Comparison of ENCODE assay signal across 20 cellular contexts in genomic region chr14:54867011-54867410, GRCh38. TPM values are rescaled to one million over a fixed set of nuclear protein-coding genes. Genes with fewer than 3 reads are reported as not detected.
DNase-seq lines count a peak whose midpoint lies in the region; ATAC-seq and TF ChIP-seq lines count a peak whose summit lies in the region.
"Had no signal": no experiment of that assay in that cellular context is flagged by ENCODE, and none has a peak within 500 bp of the region (broad histone marks: within the 10 kb centered on the region; RNA-seq: fewer than 3 reads in every experiment).

No MANE protein-coding gene starts in this region.

- ATAC-seq in heart right ventricle = no peak
- ATAC-seq in HG02642 (IDR thresholded peaks at IDR 0.05; ENCODE audit: poor library complexity, unreplicated experiment) = no peak
- no peak for ATAC-seq in stimulated activated naive B cell treated with anti-CD40 and anti-IgM and Interleukin-4, amounts not matched to agents 10 μg/mL and 1 μg/mL and 100 μg/mL, for 72 hours (replicated peaks)

- no peak overlapping the region for H3K23ac ChIP-seq in mesenchymal stem cell (ENCODE audit: low read length in 2 of 2)

- no peak overlapping the region for H3K18ac ChIP-seq in mesenchymal stem cell (ENCODE audit: low read depth in 1 of 2, low read length in 2 of 2)

- no peak overlapping the region for H2BK12ac ChIP-seq in mesenchymal stem cell (ENCODE audit: low read length in 2 of 2)

- H3K27ac ChIP-seq in left ventricle myocardium inferior (replicated peaks) (peak overlapping the region; percentile 27), heart right ventricle (no peak overlapping the region), mesenchymal stem cell (ENCODE audit: low read length, poor library complexity, severe bottlenecking) (no peak overlapping the region), substantia nigra (ENCODE audit: low read depth, low read length, poor library complexity, severe bottlenecking) (no peak overlapping the region)
- H3K27ac ChIP-seq: BLaER1 treated with 17β-estradiol and CSF1 and Interleukin-3, amounts not matched to agents 10 nM and 100 nM; HL-60; SJCRH30; skin epidermis had no signal

- peaks cover 0 to 4% of the 10 kb centered on the region in 2 donors for H3K36me3 Mint-ChIP-seq in stimulated activated naive B cell treated with anti-CD40 and anti-IgM and Interleukin-4, amounts not matched to agents 10 μg/mL and 1 μg/mL and 100 μg/mL, for 72 hours

- no peak overlapping the region for H2AK5ac ChIP-seq in mesenchymal stem cell (ENCODE audit: low read length, severe bottlenecking)

- peaks cover 45% of the 10 kb centered on the region for H3K4me1 ChIP-seq in left ventricle myocardium inferior
- H3K4me1 ChIP-seq in heart right ventricle = peaks cover 0 to 43% (median 18%) of the 10 kb centered on the region in 9 donors
- H3K4me1 ChIP-seq in mesenchymal stem cell (ENCODE audit: control insufficient read depth, insufficient read depth, low read depth, low read length) = no peaks in the 10 kb centered on the region

- intact Hi-C loops in left ventricle myocardium inferior (cut with micrococcal nuclease) (no loop called here), heart right ventricle (cut with DNase I) (no loop called here)

- no peaks in the 10 kb centered on the region for H3K9me3 ChIP-seq in left ventricle myocardium inferior (replicated peaks)
- no peaks in the 10 kb centered on the region for H3K9me3 ChIP-seq in heart right ventricle
- H3K9me3 ChIP-seq in mesenchymal stem cell (ENCODE audit: control insufficient read depth, low read length) = no peaks in the 10 kb centered on the region
- H3K9me3 ChIP-seq: SJCRH30 had no signal

- H2AFZ ChIP-seq in mesenchymal stem cell (ENCODE audit: low read depth, low read length) = no peak overlapping the region

- H3K14ac ChIP-seq in mesenchymal stem cell (ENCODE audit: low read length in 2 of 2) = no peak overlapping the region

- no peak overlapping the region for H3K27ac Mint-ChIP-seq in stimulated activated naive B cell treated with anti-CD40 and anti-IgM and Interleukin-4, amounts not matched to agents 10 μg/mL and 1 μg/mL and 100 μg/mL, for 72 hours
- H3K27ac Mint-ChIP-seq: activated naive CD4-positive, alpha-beta T cell treated with anti-CD3 and anti-CD28 coated beads, Interleukin-2, amount 10 ng/mL, durations not matched to agents 7 days and 5 days had no signal

- WGBS in heart right ventricle, 2 donors = 41 to 75% methylated on average over 3 of the region's 3 CpGs
- WGBS in mesenchymal stem cell = 59% methylated on average over 3 of the region's 3 CpGs

- H3K4me2 ChIP-seq in mesenchymal stem cell (ENCODE audit: low read length, poor library complexity, severe bottlenecking) = no peak overlapping the region

- no peak overlapping the region for H3K4me3 Mint-ChIP-seq in stimulated activated naive B cell treated with anti-CD40 and anti-IgM and Interleukin-4, amounts not matched to agents 10 μg/mL and 1 μg/mL and 100 μg/mL, for 72 hours
- H3K4me3 Mint-ChIP-seq: activated naive CD4-positive, alpha-beta T cell treated with anti-CD3 and anti-CD28 coated beads, Interleukin-2, amount 10 ng/mL, durations not matched to agents 7 days and 5 days had no signal

- no peak for DNase-seq in left ventricle myocardium inferior
- DNase-seq in heart right ventricle = no peak
- DNase-seq in choroid plexus epithelial cell (ENCODE audit: low read depth) = peak; percentile 24
- peak; percentile 20 for DNase-seq in mesenchymal stem cell
- DNase-seq in substantia nigra (lab: John Stamatoyannopoulos, UW) = no peak
- DNase-seq in GDM1 (lab: John Stamatoyannopoulos, UW) = no peak
- no peak for DNase-seq in stimulated activated naive B cell treated with anti-CD40 and anti-IgM and Interleukin-4, amounts not matched to agents 10 μg/mL and 1 μg/mL and 100 μg/mL, for 72 hours
- DNase-seq: activated CD4-positive, alpha-beta T cell treated with anti-CD3 and anti-CD28 coated beads for 4 hours; activated naive CD4-positive, alpha-beta T cell treated with anti-CD3 and anti-CD28 coated beads, Interleukin-2, amount 10 ng/mL, durations not matched to agents 7 days and 5 days; activated T-cell treated with anti-CD3 and anti-CD28 coated beads, Interleukin-2, amount 50 U/mL, for 48 hours; Calu3; central memory CD4-positive, alpha-beta T cell; NCI-H1092 treated with DMSO at 0.1 percent for 48 hours; NCI-H187 treated with DMSO at 0.1 percent for 48 hours; NCI-H524 treated with DMSO at 0.1 percent for 48 hours; SJCRH30 had no signal

- H3K27me3 Mint-ChIP-seq in stimulated activated naive B cell treated with anti-CD40 and anti-IgM and Interleukin-4, amounts not matched to agents 10 μg/mL and 1 μg/mL and 100 μg/mL, for 72 hours = no peaks in the 10 kb centered on the region
- H3K27me3 Mint-ChIP-seq: activated naive CD4-positive, alpha-beta T cell treated with anti-CD3 and anti-CD28 coated beads, Interleukin-2, amount 10 ng/mL, durations not matched to agents 7 days and 5 days had no signal

- no peaks in the 10 kb centered on the region for H3K36me3 ChIP-seq in left ventricle myocardium inferior
- H3K36me3 ChIP-seq in heart right ventricle = no peaks in the 10 kb centered on the region
- H3K36me3 ChIP-seq in mesenchymal stem cell (ENCODE audit: control insufficient read depth in 1 of 2, insufficient read depth in 2 of 2, low read depth in 1 of 2, low read length in 2 of 2) = no peaks in the 10 kb centered on the region
- H3K36me3 ChIP-seq: SJCRH30 had no signal

- no peak overlapping the region for H2BK15ac ChIP-seq in mesenchymal stem cell (ENCODE audit: low read depth, poor library complexity, severe bottlenecking)

- no peak overlapping the region for H2BK120ac ChIP-seq in mesenchymal stem cell (ENCODE audit: low read depth, low read length)

- no peaks in the 10 kb centered on the region for H3K79me1 ChIP-seq in mesenchymal stem cell (replicated peaks; ENCODE audit: low read length, poor library complexity, severe bottlenecking)

- no peak for TF ChIP-seq CTCF in left ventricle myocardium inferior (IDR thresholded peaks at IDR 0.05; ENCODE audit: borderline replicate concordance)
- TF ChIP-seq CTCF in heart right ventricle (IDR thresholded peaks at IDR 0.05) = no peak
- TF ChIP-seq CTCF in choroid plexus epithelial cell (conservative IDR thresholded peaks at IDR 0.05; ENCODE audit: low read depth, low read length) = no peak

- no peak overlapping the region for H3K4ac ChIP-seq in mesenchymal stem cell (ENCODE audit: low read depth in 1 of 2, low read length in 2 of 2)

- H3K27me3 ChIP-seq in left ventricle myocardium inferior (ENCODE audit: low read depth) (no peaks in the 10 kb centered on the region), heart right ventricle (no peaks in the 10 kb centered on the region), mesenchymal stem cell (ENCODE audit: control insufficient read depth in 1 of 2, insufficient read depth in 1 of 2, low read length in 2 of 2) (no peaks in the 10 kb centered on the region)
- H3K27me3 ChIP-seq: BLaER1 treated with 17β-estradiol and CSF1 and Interleukin-3, amounts not matched to agents 10 nM and 100 nM; SJCRH30 had no signal

- H2BK5ac ChIP-seq in mesenchymal stem cell (ENCODE audit: low read depth, low read length, poor library complexity, severe bottlenecking) = no peak overlapping the region

- no peak overlapping the region for H3K9ac ChIP-seq in mesenchymal stem cell (ENCODE audit: low read length)
- H3K9ac ChIP-seq: BLaER1 treated with 17β-estradiol and CSF1 and Interleukin-3, amounts not matched to agents 10 nM and 100 nM had no signal

- H4K91ac ChIP-seq in mesenchymal stem cell (ENCODE audit: low read length) = no peak overlapping the region

- H3K4me3 ChIP-seq in left ventricle myocardium inferior (no peak overlapping the region), heart right ventricle (no peak overlapping the region), choroid plexus epithelial cell (ENCODE audit: low read depth, low read length) (no peak overlapping the region), mesenchymal stem cell (ENCODE audit: insufficient read depth in 1 of 2, low read depth in 1 of 2, low read length in 2 of 2) (no peak overlapping the region)
- H3K4me3 ChIP-seq: BLaER1 treated with 17β-estradiol and CSF1 and Interleukin-3, amounts not matched to agents 10 nM and 100 nM; SJCRH30; skin epidermis had no signal

- H3K4me1 Mint-ChIP-seq in stimulated activated naive B cell treated with anti-CD40 and anti-IgM and Interleukin-4, amounts not matched to agents 10 μg/mL and 1 μg/mL and 100 μg/mL, for 72 hours = peaks cover 3 to 12% of the 10 kb centered on the region in 2 donors

- no peak overlapping the region for H4K8ac ChIP-seq in mesenchymal stem cell (ENCODE audit: low read length)

- no peaks in the 10 kb centered on the region for H3K9me3 Mint-ChIP-seq in stimulated activated naive B cell treated with anti-CD40 and anti-IgM and Interleukin-4, amounts not matched to agents 10 μg/mL and 1 μg/mL and 100 μg/mL, for 72 hours
- H3K9me3 Mint-ChIP-seq: activated naive CD4-positive, alpha-beta T cell treated with anti-CD3 and anti-CD28 coated beads, Interleukin-2, amount 10 ng/mL, durations not matched to agents 7 days and 5 days had no signal

RNA-seq across cellular contexts. Expression of gene GCH1, which starts 35.6 kb away (rescaled TPM):
- total RNA-seq in left ventricle myocardium inferior = 1.7 TPM
- 10 to 100 TPM in 1 of 10 donors, 1 to 10 TPM in 9; 1.0 to 11.0 (median 2.7) TPM for total RNA-seq in heart right ventricle
- 1 to 10 TPM; 2.3 to 3.3 TPM for polyA plus RNA-seq in heart right ventricle
- polyA plus RNA-seq in mesenchymal stem cell (2013, experiment 1 of 2) = 3.6 TPM
- 4.0 TPM for polyA plus RNA-seq in mesenchymal stem cell (2013, experiment 2 of 2)

Comparison
In these comparisons a context has a peak if more than half of its experiments do, and no peak if none do; other contexts are left out.
1. DNase-seq: peak in choroid plexus epithelial cell (single experiment) and mesenchymal stem cell (single experiment); none in left ventricle myocardium inferior (single experiment), heart right ventricle (0 of 2), substantia nigra (0 of 49), GDM1 (single experiment) and stimulated activated naive B cell treated with anti-CD40 and anti-IgM and Interleukin-4, amounts not matched to agents 10 μg/mL and 1 μg/mL and 100 μg/mL, for 72 hours (single experiment).